In the genomic region with DNA sequence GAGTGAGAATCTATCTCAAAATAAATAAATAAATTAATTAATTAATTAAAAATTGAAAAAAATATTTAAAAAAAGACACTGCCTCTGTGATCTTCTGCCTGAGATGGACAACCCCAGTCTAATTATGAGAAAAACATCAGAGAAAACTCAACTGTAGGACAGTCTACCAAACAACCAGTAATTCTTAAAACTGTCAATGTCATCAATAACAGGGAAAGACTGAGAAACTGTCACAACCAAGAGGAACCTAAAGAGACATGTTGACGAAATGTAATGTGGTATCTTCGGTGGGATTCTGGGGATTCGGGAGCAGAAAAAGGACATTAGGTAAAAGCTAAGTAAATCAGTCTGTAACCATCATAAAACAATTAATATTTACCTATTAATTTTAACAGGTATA, we compare ENCODE assay signal across 33 cellular contexts.
"Had no signal": no experiment of that assay in that cellular context is flagged by ENCODE, and none has a peak within 500 bp of the region (broad histone marks: within the 10 kb centered on the region; RNA-seq: fewer than 3 reads in every experiment).

No MANE protein-coding gene starts in this region.

- H3K9me3 ChIP-seq: adrenal gland, ascending aorta, body of pancreas, breast epithelium had no signal

- H3K27me3 ChIP-seq: adrenal gland, ascending aorta, body of pancreas, brain microvascular endothelial cell, breast epithelium, cardiac muscle cell had no signal

- H3K36me3 ChIP-seq: adrenal gland, ascending aorta, brain microvascular endothelial cell, breast epithelium, cardiac muscle cell had no signal

- DNase-seq: activated effector memory CD4-positive, alpha-beta T cell treated with anti-CD3 and anti-CD28 coated beads, Interleukin-2, amount 50 U/mL, for 16 hours; activated effector memory CD4-positive, alpha-beta T cell treated with Interleukin-2 at 50 U/mL for 16 hours; activated gamma-delta T cell; activated gamma-delta T cell treated with Interleukin-2 at 50 U/mL for 16 hours; activated naive CD4-positive, alpha-beta T cell; activated naive CD4-positive, alpha-beta T cell treated with anti-CD3 and anti-CD28 coated beads for 36 hours; activated naive CD4-positive, alpha-beta T cell treated with anti-CD3 and anti-CD28 coated beads, Interleukin-2, amount 10 ng/mL, durations not matched to agents 7 days and 5 days; activated naive CD4-positive, alpha-beta T cell treated with anti-CD3 and anti-CD28 coated beads, Interleukin-2, amount 50 U/mL, for 16 hours; activated naive CD4-positive, alpha-beta T cell treated with Interleukin-2 at 50 U/mL for 16 hours; activated naive CD8-positive, alpha-beta T cell treated with anti-CD3 and anti-CD28 coated beads for 36 hours; activated naive CD8-positive, alpha-beta T cell treated with anti-CD3 and anti-CD28 coated beads, Interleukin-2, amount 10 ng/mL, durations not matched to agents 7 days and 5 days; activated naive CD8-positive, alpha-beta T cell treated with anti-CD3 and anti-CD28 coated beads, Interleukin-2, amount 50 U/mL, for 24 hours; activated T-cell treated with anti-CD3 and anti-CD28 coated beads, Interleukin-2, amount 50 U/mL, for 24 hours; activated T-cell treated with anti-CD3 and anti-CD28 coated beads, Interleukin-2, amount 50 U/mL, for 4 hours; activated T-cell treated with anti-CD3 and anti-CD28 coated beads, Interleukin-2, amount 50 U/mL, for 48 hours; activated T-cell treated with anti-CD3 and anti-CD28 coated beads, Interleukin-2, amount 50 U/mL, for 72 hours; adrenal gland; amniotic stem cell; amygdala; anterior cingulate cortex; aorta; body of pancreas; brain microvascular endothelial cell; caudate nucleus; central memory CD4-positive, alpha-beta T cell; cerebellar nuclear complex had no signal

- ATAC-seq: activated naive CD4-positive, alpha-beta T cell treated with anti-CD3 and anti-CD28 coated beads, Interleukin-2, amount 50 U/mL, for 72 hours; activated naive CD8-positive, alpha-beta T cell treated with anti-CD3 and anti-CD28 coated beads, Interleukin-2, amount 50 U/mL, for 24 hours; activated T-cell treated with anti-CD3 and anti-CD28 coated beads, Interleukin-2, amount 50 U/mL, for 4 hours; activated T-cell treated with anti-CD3 and anti-CD28 coated beads, Interleukin-2, amount 50 U/mL, for 72 hours; activated T-helper 17 cell treated with anti-CD3 and anti-CD28 coated beads, Interleukin-2, amount 50 U/mL, for 72 hours; body of pancreas had no signal

- FAIRE-seq: astrocyte, bronchial epithelial cell had no signal

- H3K27ac ChIP-seq: adrenal gland, ascending aorta, body of pancreas, brain microvascular endothelial cell, breast epithelium, cardiac muscle cell had no signal

- H3K4me1 ChIP-seq: adrenal gland, body of pancreas, breast epithelium had no signal

- H3K4me3 ChIP-seq: adrenal gland, ascending aorta, body of pancreas, breast epithelium, cardiac muscle cell had no signal
